ENCODE assay signal across 19 cellular contexts in the genomic region with DNA sequence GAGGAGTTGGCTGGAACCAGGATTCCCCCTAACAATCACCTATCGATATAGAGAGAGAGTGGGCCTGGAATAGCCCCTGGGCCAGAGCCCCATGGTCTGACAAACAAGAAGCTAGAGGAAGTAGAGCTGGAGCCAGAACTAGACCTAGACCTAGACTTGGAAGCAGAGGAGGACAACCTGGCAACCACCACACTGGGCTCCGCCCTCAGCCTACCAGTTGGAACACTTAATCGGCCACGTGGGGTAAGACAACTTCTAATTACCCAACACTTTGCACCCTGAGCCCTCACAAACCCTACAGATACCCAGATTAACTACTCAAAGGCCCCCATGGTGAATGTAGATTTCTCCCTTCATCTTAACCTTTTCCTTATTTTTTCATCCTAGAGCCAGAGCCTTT. TPM values are rescaled to one million over a fixed set of nuclear protein-coding genes. Genes with fewer than 3 reads are reported as not detected.
DNase-seq lines count a peak whose midpoint lies in the region; ATAC-seq and TF ChIP-seq lines count a peak whose summit lies in the region.
"Had no signal": no experiment of that assay in that cellular context is flagged by ENCODE, and none has a peak within 500 bp of the region (broad histone marks: within the 10 kb centered on the region; RNA-seq: fewer than 3 reads in every experiment).

No MANE protein-coding gene starts in this region.

- H3K27ac ChIP-seq in CD4-positive, alpha-beta memory T cell (ENCODE audit: low read depth, low read length), result no peak overlapping the region
- no peak overlapping the region for H3K27ac ChIP-seq in endodermal cell (ENCODE audit: low read depth, low read length)
- H3K27ac ChIP-seq: SJCRH30 had no signal

- TF ChIP-seq CTCF in type B pancreatic cell (conservative IDR thresholded peaks at IDR 0.05), result no peak
- TF ChIP-seq CTCF in endodermal cell (conservative IDR thresholded peaks at IDR 0.05), result no peak

- H3K4me3 Mint-ChIP-seq in CD4-positive, alpha-beta memory T cell, result peak overlapping the region in 1 of 8 donors; percentile 17
- H3K4me3 Mint-ChIP-seq in T-helper 17 cell (no peak overlapping the region), type B pancreatic cell (no peak overlapping the region), endodermal cell (no peak overlapping the region)
- peak overlapping the region in 1 of 10 donors; percentile 14 for H3K4me3 Mint-ChIP-seq in naive thymus-derived CD8-positive, alpha-beta T cell
- H3K4me3 Mint-ChIP-seq: HFFc6 had no signal

- CTCF ChIA-PET in CD4-positive, alpha-beta memory T cell (lab: Charles Lee; ENCODE audit: partially characterized antibody), result interaction anchor here (1.0 to 6.1 kb wide), 4 partner anchors 14 to 53 kb away, joined by 3 to 23 read pairs (median 5); a partner anchor contains a TSS

- 96 to 100% methylated on average over 3 to 4 of the region's 4 CpGs for WGBS in endodermal cell (ENCODE audit: insufficient coverage in 1 of 2, insufficient read length in 1 of 2), 2 experiments

- no peaks in the 10 kb centered on the region for H3K27me3 ChIP-seq in CD4-positive, alpha-beta memory T cell (ENCODE audit: insufficient read depth, low read length)
- H3K27me3 ChIP-seq in endodermal cell (ENCODE audit: control insufficient read depth, insufficient read depth, low read length, poor library complexity, severe bottlenecking), result no peaks in the 10 kb centered on the region
- H3K27me3 ChIP-seq: SJCRH30 had no signal

- ATAC-seq in T-helper 17 cell, result no peak
- ATAC-seq in naive thymus-derived CD8-positive, alpha-beta T cell, result no peak

- H3K9ac ChIP-seq in endodermal cell (ENCODE audit: extremely low read depth, low read length, poor library complexity, severe bottlenecking), result no peak overlapping the region

- POLR2A ChIA-PET in CD4-positive, alpha-beta memory T cell (lab: Charles Lee; ENCODE audit: partially characterized antibody), result interaction anchor here (10.8 kb wide), 1 partner anchor 18 kb away, joined by 324 read pairs; a partner anchor contains a TSS
- POLR2A ChIA-PET in naive thymus-derived CD8-positive, alpha-beta T cell (lab: Charles Lee), result interaction anchor here (0.9 to 6.2 kb wide), 2 partner anchors 20 to 56 kb away, joined by 3 to 100 read pairs; a partner anchor contains a TSS

- intact Hi-C loops in CD4-positive, alpha-beta memory T cell (cut with micrococcal nuclease), result loop anchor here (5.0 kb wide), 4 partner anchors 92 to 362 kb away; a partner anchor contains a TSS

- H3K4me3 ChIP-seq in CD4-positive, alpha-beta memory T cell (ENCODE audit: low read length in 2 of 2), result no peak overlapping the region
- no peak overlapping the region for H3K4me3 ChIP-seq in endodermal cell (ENCODE audit: low read length)
- H3K4me3 ChIP-seq: SJCRH30 had no signal

- H3K9me3 Mint-ChIP-seq in CD4-positive, alpha-beta memory T cell, result no peaks in the 10 kb centered on the region
- H3K9me3 Mint-ChIP-seq in naive thymus-derived CD8-positive, alpha-beta T cell, result no peaks in the 10 kb centered on the region
- H3K9me3 Mint-ChIP-seq in type B pancreatic cell (no peaks in the 10 kb centered on the region), endodermal cell (no peaks in the 10 kb centered on the region)
- H3K9me3 Mint-ChIP-seq: HFFc6 had no signal

- no peak for DNase-seq in CD4-positive, alpha-beta memory T cell
- DNase-seq in T-helper 17 cell (no peak), type B pancreatic cell (ENCODE audit: extremely low spot score, unreplicated experiment) (no peak), foreskin melanocyte (no peak), endodermal cell (no peak)
- no peak for DNase-seq in naive thymus-derived CD8-positive, alpha-beta T cell
- no peak for DNase-seq in stimulated activated CD4-positive, alpha-beta T cell treated with anti-CD3 and anti-CD28 coated beads, Interleukin-4, amount 100 ng/mL, for 4 hours
- DNase-seq: DMS53, GDM1, H7, HFFc6, Kasumi-1, NCI-H1694, NCI-H2081, NCI-H2171, NCI-H446, NCI-H526 treated with DMSO at 0.1 percent for 48 hours, OCI-M1, SJCRH30 had no signal

- peaks cover 26% of the 10 kb centered on the region for H3K4me1 ChIP-seq in CD4-positive, alpha-beta memory T cell (ENCODE audit: insufficient read depth, low read length)
- H3K4me1 ChIP-seq in endodermal cell (ENCODE audit: control insufficient read depth, insufficient read depth, low read length), result no peaks in the 10 kb centered on the region
- H3K4me1 ChIP-seq: SJCRH30 had no signal

- peak overlapping the region in 4 of 7 donors; percentile 35 to 70 (median 54) for H3K27ac Mint-ChIP-seq in CD4-positive, alpha-beta memory T cell
- H3K27ac Mint-ChIP-seq in T-helper 17 cell, result peak overlapping the region; percentile 94
- peak overlapping the region; percentile 5 to 90 (median 80) for H3K27ac Mint-ChIP-seq in naive thymus-derived CD8-positive, alpha-beta T cell
- peak overlapping the region; percentile 76 for H3K27ac Mint-ChIP-seq in type B pancreatic cell
- no peak overlapping the region for H3K27ac Mint-ChIP-seq in endodermal cell
- H3K27ac Mint-ChIP-seq: HFFc6 had no signal

- H3K36me3 ChIP-seq in CD4-positive, alpha-beta memory T cell (ENCODE audit: insufficient read depth, low read length), result no peaks in the 10 kb centered on the region
- peaks cover 20% of the 10 kb centered on the region for H3K36me3 ChIP-seq in endodermal cell (ENCODE audit: control insufficient read depth, insufficient read depth, low read length)

- H3K4me1 Mint-ChIP-seq in CD4-positive, alpha-beta memory T cell, result peaks cover 22 to 38% (median 29%) of the 10 kb centered on the region in 4 donors
- peaks cover 40% of the 10 kb centered on the region for H3K4me1 Mint-ChIP-seq in T-helper 17 cell
- H3K4me1 Mint-ChIP-seq in naive thymus-derived CD8-positive, alpha-beta T cell, result peaks cover 26 to 54% (median 41%) of the 10 kb centered on the region in 4 donors
- peaks cover 15% of the 10 kb centered on the region for H3K4me1 Mint-ChIP-seq in type B pancreatic cell (ENCODE audit: unreplicated experiment)
- H3K4me1 Mint-ChIP-seq in endodermal cell, result peaks cover 7% of the 10 kb centered on the region

- no peaks in the 10 kb centered on the region for H3K9me3 ChIP-seq in CD4-positive, alpha-beta memory T cell (ENCODE audit: control insufficient read depth in 1 of 2, low read length in 2 of 2)
- no peaks in the 10 kb centered on the region for H3K9me3 ChIP-seq in T-helper 17 cell (ENCODE audit: control insufficient read depth, low read length, poor library complexity, severe bottlenecking)
- H3K9me3 ChIP-seq in endodermal cell (ENCODE audit: control insufficient read depth, low read length), result no peaks in the 10 kb centered on the region
- H3K9me3 ChIP-seq: SJCRH30 had no signal

- peaks cover 0 to 8% of the 10 kb centered on the region in 2 donors for H3K36me3 Mint-ChIP-seq in CD4-positive, alpha-beta memory T cell
- H3K36me3 Mint-ChIP-seq in T-helper 17 cell (ENCODE audit: low read depth) (peaks cover 2% of the 10 kb centered on the region), type B pancreatic cell (peaks cover 17% of the 10 kb centered on the region), endodermal cell (ENCODE audit: low read depth) (peaks cover 65% of the 10 kb centered on the region)
- H3K36me3 Mint-ChIP-seq in naive thymus-derived CD8-positive, alpha-beta T cell, result peaks cover 0 to 2% (median 0%) of the 10 kb centered on the region in 3 donors

- H3K27me3 Mint-ChIP-seq in CD4-positive, alpha-beta memory T cell, result peaks cover 2 to 3% of the 10 kb centered on the region in 2 donors
- H3K27me3 Mint-ChIP-seq in T-helper 17 cell (no peaks in the 10 kb centered on the region), type B pancreatic cell (peaks cover 5% of the 10 kb centered on the region), endodermal cell (ENCODE audit: insufficient read depth) (no peaks in the 10 kb centered on the region)
- peaks cover 0 to 3% (median 0%) of the 10 kb centered on the region in 5 donors for H3K27me3 Mint-ChIP-seq in naive thymus-derived CD8-positive, alpha-beta T cell

RNA-seq across cellular contexts. Expression of a gene that starts 4.6 kb away (rescaled TPM):
- total RNA-seq in CD4-positive, alpha-beta memory T cell, result 100 to 1,000 TPM; 106 to 108 TPM
- 100 to 1,000 TPM; 204 to 223 TPM for polyA plus RNA-seq in CD4-positive, alpha-beta memory T cell
- total RNA-seq in T-helper 17 cell (10 to 100 TPM; 62.0 to 76.2 TPM), type B pancreatic cell (ENCODE audit: low replicate concordance) (115 and 141 TPM in 2 replicates), endodermal cell (100 to 1,000 TPM; 128 to 161 TPM)
- total RNA-seq in naive thymus-derived CD8-positive, alpha-beta T cell, result 100 to 1,000 TPM; 132 to 135 TPM
- 100 to 1,000 TPM; 219 to 241 (median 241) TPM for polyA plus RNA-seq in naive thymus-derived CD8-positive, alpha-beta T cell
- 155 TPM for polyA plus RNA-seq in endodermal cell (2013, experiment 1 of 2)
- polyA plus RNA-seq in endodermal cell (2013, experiment 2 of 2), result 147 TPM

RNA-seq across cellular contexts. Expression of a gene that starts 16.6 kb away (rescaled TPM):
- total RNA-seq in CD4-positive, alpha-beta memory T cell, result 1,000 to 10,000 TPM; 5,438 to 5,728 TPM
- polyA plus RNA-seq in CD4-positive, alpha-beta memory T cell, result 1,000 to 10,000 TPM; 6,058 to 8,691 TPM
- total RNA-seq in T-helper 17 cell (1,000 to 10,000 TPM; 5,484 to 5,668 TPM), type B pancreatic cell (ENCODE audit: low replicate concordance) (4,566 and 4,714 TPM in 2 replicates), endodermal cell (1,000 to 10,000 TPM; 4,305 to 4,379 TPM)
- total RNA-seq in naive thymus-derived CD8-positive, alpha-beta T cell, result 1,000 to 10,000 TPM; 5,098 to 5,261 TPM
- over 10,000 TPM in 1 of 3 donors, 1,000 to 10,000 TPM in 2; 8,782 to 10,436 (median 9,902) TPM for polyA plus RNA-seq in naive thymus-derived CD8-positive, alpha-beta T cell
- polyA plus RNA-seq in endodermal cell (2013, experiment 1 of 2), result 4,554 TPM
- polyA plus RNA-seq in endodermal cell (2013, experiment 2 of 2), result 4,086 TPM

RNA-seq across cellular contexts. Expression of a gene that starts 18.3 kb away (rescaled TPM):
- 10 to 100 TPM; 16.3 to 19.6 TPM for total RNA-seq in CD4-positive, alpha-beta memory T cell
- polyA plus RNA-seq in CD4-positive, alpha-beta memory T cell, result 1 to 10 TPM in 1 of 2 donors, under 1 TPM in 1; 0.27 to 3.9 TPM
- total RNA-seq in T-helper 17 cell, result 1 to 10 TPM; 6.8 to 8.7 TPM
- total RNA-seq in naive thymus-derived CD8-positive, alpha-beta T cell, result 10 to 100 TPM; 15.1 to 15.9 TPM
- 1 to 10 TPM; 1.3 to 2.5 (median 1.8) TPM for polyA plus RNA-seq in naive thymus-derived CD8-positive, alpha-beta T cell
- 11.6 and 12.1 TPM in 2 replicates for total RNA-seq in type B pancreatic cell (ENCODE audit: low replicate concordance)
- total RNA-seq in endodermal cell, result 1 to 10 TPM; 7.9 to 9.1 TPM
- 6.1 TPM for polyA plus RNA-seq in endodermal cell (2013, experiment 1 of 2)
- polyA plus RNA-seq in endodermal cell (2013, experiment 2 of 2), result 4.3 TPM

RNA-seq across cellular contexts. Expression of a gene that starts 19.8 kb away (rescaled TPM):
- total RNA-seq in CD4-positive, alpha-beta memory T cell, result 1 to 10 TPM; 5.9 to 6.9 TPM
- polyA plus RNA-seq in CD4-positive, alpha-beta memory T cell, result under 1 TPM; 0.61 to 0.70 TPM
- total RNA-seq in T-helper 17 cell, result under 1 TPM; 0.60 to 0.80 TPM
- total RNA-seq in naive thymus-derived CD8-positive, alpha-beta T cell, result 10 to 100 TPM; 22.7 to 26.0 TPM
- 1 to 10 TPM; 1.3 to 3.3 (median 1.7) TPM for polyA plus RNA-seq in naive thymus-derived CD8-positive, alpha-beta T cell
- total RNA-seq in type B pancreatic cell (ENCODE audit: low replicate concordance), result 76.5 and 176 TPM in 2 replicates
- total RNA-seq in endodermal cell, result 10 to 100 TPM; 45.7 to 51.8 TPM
- 41.7 TPM for polyA plus RNA-seq in endodermal cell (2013, experiment 1 of 2)
- 35.4 TPM for polyA plus RNA-seq in endodermal cell (2013, experiment 2 of 2)

RNA-seq across cellular contexts. Expression of a gene that starts 28.3 kb away (rescaled TPM):
- 100 to 1,000 TPM; 249 to 258 TPM for total RNA-seq in CD4-positive, alpha-beta memory T cell
- 100 to 1,000 TPM; 395 to 690 TPM for polyA plus RNA-seq in CD4-positive, alpha-beta memory T cell
- total RNA-seq in T-helper 17 cell (100 to 1,000 TPM; 178 to 211 TPM), type B pancreatic cell (ENCODE audit: low replicate concordance) (81.4 and 96.3 TPM in 2 replicates), endodermal cell (100 to 1,000 TPM in 1 of 2 donors, 10 to 100 TPM in 1; 97.0 to 118 TPM)
- total RNA-seq in naive thymus-derived CD8-positive, alpha-beta T cell, result 100 to 1,000 TPM; 257 to 270 TPM
- 100 to 1,000 TPM; 354 to 433 (median 357) TPM for polyA plus RNA-seq in naive thymus-derived CD8-positive, alpha-beta T cell
- 55.5 TPM for polyA plus RNA-seq in endodermal cell (2013, experiment 1 of 2)
- polyA plus RNA-seq in endodermal cell (2013, experiment 2 of 2), result 64.1 TPM
